15 cellular contexts compared by ENCODE assay signal in the genomic region with DNA sequence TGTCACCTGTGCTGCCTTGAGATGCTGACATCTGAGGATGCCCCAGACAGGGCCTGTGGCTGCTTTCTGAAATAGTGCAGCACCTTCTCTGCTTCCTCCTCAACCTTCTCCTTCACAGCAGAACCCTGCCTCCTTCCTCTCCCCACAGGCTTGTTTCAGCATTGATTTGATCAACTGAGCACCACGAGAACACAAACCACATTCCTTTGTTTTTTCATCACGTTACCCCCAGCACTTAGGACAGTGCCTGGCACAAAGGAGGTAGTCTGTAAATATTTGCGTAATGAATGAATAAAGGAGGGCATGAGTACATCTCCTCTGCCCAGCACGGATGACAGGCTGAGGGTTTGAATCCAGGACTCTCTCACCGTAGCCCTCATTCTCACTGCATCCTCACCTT. TPM values are rescaled to one million over a fixed set of nuclear protein-coding genes. Genes with fewer than 3 reads are reported as not detected.
"Had no signal": no experiment of that assay in that cellular context is flagged by ENCODE, and none has a peak within 500 bp of the region (broad histone marks: within the 10 kb centered on the region; RNA-seq: fewer than 3 reads in every experiment).

No MANE protein-coding gene starts in this region.

- H3K9me3 Mint-ChIP-seq: activated naive CD4-positive, alpha-beta T cell treated with anti-CD3 and anti-CD28 coated beads, Interleukin-2, amount 50 U/mL, for 72 hours; brain; dendritic cell treated with granulocyte-macrophage colony-stimulating factor and Interleukin-4, amounts not matched to agents 40 ng/mL and 50 ng/mL, for 4 days; effector memory CD8-positive, alpha-beta T cell; natural killer cell had no signal

- H3K4me3 Mint-ChIP-seq: brain; dendritic cell treated with granulocyte-macrophage colony-stimulating factor and Interleukin-4, amounts not matched to agents 40 ng/mL and 50 ng/mL, for 4 days; effector memory CD8-positive, alpha-beta T cell; natural killer cell had no signal

- H3K4me1 Mint-ChIP-seq: brain had no signal

- DNase-seq: activated T-cell treated with anti-CD3 and anti-CD28 coated beads, Interleukin-2, amount 50 U/mL, for 1 hour; amygdala; effector memory CD8-positive, alpha-beta T cell; glutamatergic neuron; lower lobe of right lung; midbrain; natural killer cell; nucleus accumbens; psoas muscle; thyroid gland had no signal

- ATAC-seq: activated naive CD4-positive, alpha-beta T cell treated with anti-CD3 and anti-CD28 coated beads, Interleukin-2, amount 50 U/mL, for 72 hours; effector memory CD8-positive, alpha-beta T cell; esophagus mucosa; psoas muscle had no signal

- H3K4me3 ChIP-seq: lower lobe of right lung, psoas muscle, thyroid gland had no signal

- H3K27ac ChIP-seq: lower lobe of right lung, psoas muscle, thyroid gland had no signal

- H3K9me3 ChIP-seq: lower lobe of right lung, psoas muscle, thyroid gland had no signal

- H3K36me3 Mint-ChIP-seq: activated naive CD4-positive, alpha-beta T cell treated with anti-CD3 and anti-CD28 coated beads, Interleukin-2, amount 50 U/mL, for 72 hours; brain; natural killer cell had no signal

- H3K4me1 ChIP-seq: lower lobe of right lung, psoas muscle, thyroid gland had no signal

- H3K27ac Mint-ChIP-seq: activated naive CD4-positive, alpha-beta T cell treated with anti-CD3 and anti-CD28 coated beads, Interleukin-2, amount 50 U/mL, for 72 hours; brain; dendritic cell treated with granulocyte-macrophage colony-stimulating factor and Interleukin-4, amounts not matched to agents 40 ng/mL and 50 ng/mL, for 4 days; effector memory CD8-positive, alpha-beta T cell; natural killer cell had no signal

- H3K27me3 ChIP-seq: thyroid gland had no signal

- H3K36me3 ChIP-seq: lower lobe of right lung, thyroid gland had no signal

RNA-seq across cellular contexts. Expression of a gene that starts 21.3 kb away (rescaled TPM):
- total RNA-seq: fibroblast of villous mesenchyme, natural killer cell had no signal
